1 cellular context compared by ENCODE assay signal in genomic region chr1:9164537-9164910, GRCh38.
TF ChIP-seq lines count a peak whose summit lies in the region.

No MANE protein-coding gene starts in this region.

TF ChIP-seq in GM12878, 131 proteins besides CTCF, POLR2A, EP300 and RAD21:
- TF ChIP-seq CUX1 (IDR thresholded peaks at IDR 0.05; ENCODE audit: insufficient replicate concordance, low read depth, low read length) (no peak), FOXK2 (IDR thresholded peaks at IDR 0.05) (no peak), ZNF384 (IDR thresholded peaks at IDR 0.05; ENCODE audit: borderline replicate concordance, low read depth, low read length) (0 out of 2 replicates have a peak, but pooled peaks have one; percentile 8)
- TF ChIP-seq, protein P1, sequence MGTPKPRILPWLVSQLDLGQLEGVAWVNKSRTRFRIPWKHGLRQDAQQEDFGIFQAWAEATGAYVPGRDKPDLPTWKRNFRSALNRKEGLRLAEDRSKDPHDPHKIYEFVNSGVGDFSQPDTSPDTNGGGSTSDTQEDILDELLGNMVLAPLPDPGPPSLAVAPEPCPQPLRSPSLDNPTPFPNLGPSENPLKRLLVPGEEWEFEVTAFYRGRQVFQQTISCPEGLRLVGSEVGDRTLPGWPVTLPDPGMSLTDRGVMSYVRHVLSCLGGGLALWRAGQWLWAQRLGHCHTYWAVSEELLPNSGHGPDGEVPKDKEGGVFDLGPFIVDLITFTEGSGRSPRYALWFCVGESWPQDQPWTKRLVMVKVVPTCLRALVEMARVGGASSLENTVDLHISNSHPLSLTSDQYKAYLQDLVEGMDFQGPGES (IDR thresholded peaks at IDR 0.05): no peak
